1 cellular context compared by ENCODE assay signal in genomic region chr19:45079063-45079910, GRCh38.
TF ChIP-seq lines count a peak whose summit lies in the region.

TSS of gene GEMIN7 (plus strand) at chr19:45079260. CDS start at chr19:45090115, 10,855 bp downstream.

TF ChIP-seq in GM23338, 12 proteins besides CTCF, POLR2A, EP300 and RAD21 (continued from another document):
- TF ChIP-seq REST (IDR thresholded peaks at IDR 0.05; ENCODE audit: unreplicated experiment) (no peak), ETS1 (IDR thresholded peaks at IDR 0.05) (peak; percentile 42; the same call in 1 of the 2 replicates)
